ENCODE assay signal across 14 cellular contexts in the genomic region with DNA sequence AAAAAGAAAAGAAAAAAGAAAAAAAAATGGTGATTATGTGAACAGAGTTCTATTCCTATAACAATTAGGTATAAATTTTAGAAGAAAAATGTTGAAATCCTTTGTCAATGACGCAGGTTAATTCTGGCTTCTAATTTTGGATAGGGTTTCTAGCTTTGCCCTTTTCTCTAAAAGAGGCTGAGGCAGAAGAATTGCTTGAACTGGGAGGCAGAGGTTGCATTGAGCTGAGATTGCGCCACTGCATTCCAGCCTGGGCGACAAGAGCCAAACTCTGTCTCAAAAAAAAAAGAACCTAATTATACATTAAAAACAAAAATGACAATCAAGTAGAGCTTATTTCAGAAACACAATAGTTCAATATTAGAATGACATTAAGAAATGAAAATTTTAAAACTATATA. TPM values are rescaled to one million over a fixed set of nuclear protein-coding genes. Genes with fewer than 3 reads are reported as not detected.
A peak's percentile ranks its signal among the peaks of the same experiment; 100 is the strongest.
DNase-seq lines count a peak whose midpoint lies in the region; ATAC-seq and TF ChIP-seq lines count a peak whose summit lies in the region.
"Had no signal": no experiment of that assay in that cellular context is flagged by ENCODE, and none has a peak within 500 bp of the region (broad histone marks: within the 10 kb centered on the region; RNA-seq: fewer than 3 reads in every experiment).

No MANE protein-coding gene starts in this region.

- no peaks in the 10 kb centered on the region for H3K9me2 ChIP-seq in GM23248 (ENCODE audit: insufficient read depth)

- 0 out of 2 replicates have a peak overlapping the region, but pooled peaks have one; percentile 14 for H3K9ac ChIP-seq in GM23248
- H3K9ac ChIP-seq: BLaER1 treated with 17β-estradiol and CSF1 and Interleukin-3, amounts not matched to agents 10 nM and 100 nM had no signal

- in situ Hi-C loops in GM23248 (cut with MboI): no loop called here
- in situ Hi-C loops in gastrocnemius medialis (cut with MboI; ENCODE audit: low sequenced_read_pairs in 4 of 4): no loop called here

- ATAC-seq in GM21447 (IDR thresholded peaks at IDR 0.05; ENCODE audit: unreplicated experiment) (no peak), gastrocnemius medialis (no peak)

- WGBS in GM23248 (ENCODE audit: low coverage in 1 of 2, low lambda C conversion rate in 2 of 2, missing lambda C conversion rate in 2 of 2), 2 experiments: 23 to 30% methylated on average over 3 of the region's 3 CpGs
- WGBS in adrenal gland, 4 donors: 53 to 68% (median 59%) methylated on average over 3 of the region's 3 CpGs
- 36 to 49% methylated on average over 3 of the region's 3 CpGs for WGBS in tibial nerve, 2 donors

- H3K4me2 ChIP-seq in GM23248 (ENCODE audit: unreplicated experiment): peak overlapping the region; percentile 89
- H3K4me2 ChIP-seq: BLaER1 treated with 17β-estradiol and CSF1 and Interleukin-3, amounts not matched to agents 10 nM and 100 nM had no signal

- DNase-seq in GM23248 (peak; percentile 42), adrenal gland (peak in 6 of 7 donors; percentile 25 to 75 (median 52)), fibroblast of pulmonary artery (ENCODE audit: low read depth) (peak; percentile 40), tibial nerve (ENCODE audit: low spot score in 2 of 2) (no peak), gastrocnemius medialis (no peak), GM19240 (ENCODE audit: insufficient read length, low spot score) (no peak)
- DNase-seq: DMS 273 treated with DMSO at 0.1 percent for 48 hours, KBM-7, NCI-H1048, NCI-H146, NCI-H2227 treated with DMSO at 0.1 percent for 48 hours, NCI-H526 had no signal

- no peak for TF ChIP-seq POLR2A in adrenal gland (IDR thresholded peaks at IDR 0.05)
- TF ChIP-seq POLR2A in tibial nerve (IDR thresholded peaks at IDR 0.05): no peak
- no peak for TF ChIP-seq POLR2A in gastrocnemius medialis (IDR thresholded peaks at IDR 0.05)

- intact Hi-C loops in adrenal gland (cut with DNase I): no loop called here
- intact Hi-C loops in gastrocnemius medialis (cut with DNase I; ENCODE audit: low total_unique reads): loop anchor here (5.0 kb wide), 3 partner anchors 67 to 172 kb away; a partner anchor contains a TSS

- H4K20me1 ChIP-seq in GM23248 (ENCODE audit: insufficient read depth): no peaks in the 10 kb centered on the region

- H3F3A ChIP-seq in GM23248 (ENCODE audit: insufficient read depth): peaks cover 22% of the 10 kb centered on the region; the same call in 1 of the 2 replicates

- peaks cover 56% of the 10 kb centered on the region for H3K79me2 ChIP-seq in GM23248 (ENCODE audit: insufficient read depth)

- peaks cover 24% of the 10 kb centered on the region for H3K4me1 ChIP-seq in GM23248 (ENCODE audit: insufficient read depth)
- peaks cover 0 to 26% of the 10 kb centered on the region in 2 donors for H3K4me1 ChIP-seq in adrenal gland (replicated peaks in 1 of 2)
- peaks cover 0 to 44% (median 5%) of the 10 kb centered on the region in 4 donors for H3K4me1 ChIP-seq in tibial nerve
- peaks cover 14 to 17% of the 10 kb centered on the region in 2 donors for H3K4me1 ChIP-seq in gastrocnemius medialis

- H3K4me3 ChIP-seq in GM23248 (no peak overlapping the region), adrenal gland (no peak overlapping the region), fibroblast of pulmonary artery (replicated peaks; ENCODE audit: low read depth, low read length) (no peak overlapping the region), tibial nerve (no peak overlapping the region), gastrocnemius medialis (no peak overlapping the region)
- H3K4me3 ChIP-seq: BLaER1 treated with 17β-estradiol and CSF1 and Interleukin-3, amounts not matched to agents 10 nM and 100 nM had no signal

- peak in 1 of 2 donors; percentile 46 for TF ChIP-seq EP300 in tibial nerve (IDR thresholded peaks at IDR 0.05)

- TF ChIP-seq CTCF in adrenal gland (IDR thresholded peaks at IDR 0.05) (no peak), fibroblast of pulmonary artery (IDR thresholded peaks at IDR 0.05; ENCODE audit: low read length, missing control alignments) (no peak), tibial nerve (IDR thresholded peaks at IDR 0.05) (no peak), gastrocnemius medialis (IDR thresholded peaks at IDR 0.05 in 4 of 5, conservative IDR thresholded peaks at IDR 0.05 in 1 of 5) (no peak)

- H3K9me3 ChIP-seq in GM23248 (ENCODE audit: low read depth) (no peaks in the 10 kb centered on the region), adrenal gland (replicated peaks in 1 of 3) (no peaks in the 10 kb centered on the region), tibial nerve (no peaks in the 10 kb centered on the region), gastrocnemius medialis (no peaks in the 10 kb centered on the region)
- H3K9me3 ChIP-seq: BLaER1 treated with 17β-estradiol and CSF1 and Interleukin-3, amounts not matched to agents 10 nM and 100 nM had no signal

- H3K27ac ChIP-seq in GM23248: peak overlapping the region; percentile 5
- peak overlapping the region in 1 of 5 donors; percentile 94 for H3K27ac ChIP-seq in adrenal gland
- peak overlapping the region in 3 of 4 donors; percentile 23 to 98 (median 93) for H3K27ac ChIP-seq in tibial nerve
- no peak overlapping the region for H3K27ac ChIP-seq in gastrocnemius medialis
- H3K27ac ChIP-seq: BLaER1 treated with 17β-estradiol and CSF1 and Interleukin-3, amounts not matched to agents 10 nM and 100 nM had no signal

- no peaks in the 10 kb centered on the region for H3K27me3 ChIP-seq in GM23248 (replicated peaks; ENCODE audit: insufficient read depth)
- H3K27me3 ChIP-seq in adrenal gland: no peaks in the 10 kb centered on the region
- no peaks in the 10 kb centered on the region for H3K27me3 ChIP-seq in tibial nerve
- H3K27me3 ChIP-seq in gastrocnemius medialis: no peaks in the 10 kb centered on the region

- H3K36me3 ChIP-seq in GM23248 (ENCODE audit: low read depth): no peaks in the 10 kb centered on the region
- no peaks in the 10 kb centered on the region for H3K36me3 ChIP-seq in adrenal gland (replicated peaks in 1 of 2)
- no peaks in the 10 kb centered on the region for H3K36me3 ChIP-seq in tibial nerve
- H3K36me3 ChIP-seq in gastrocnemius medialis: no peaks in the 10 kb centered on the region
- H3K36me3 ChIP-seq: BLaER1 treated with 17β-estradiol and CSF1 and Interleukin-3, amounts not matched to agents 10 nM and 100 nM had no signal

- no peak overlapping the region for H2AFZ ChIP-seq in GM23248

RNA-seq across cellular contexts. Expression of a gene that starts 2.9 kb away (rescaled TPM):
- total RNA-seq in GM23248 (2014; rRNA removed; shearing (Covaris generic)): 28.5 and 61.8 TPM in 2 replicates
- polyA plus RNA-seq in GM23248 (2016; fragmentation: Nextera tagmentation; extraction: Ambion mirVana): 42.3 and 43.7 TPM in 2 replicates
- 100 to 1,000 TPM in 1 of 8 donors, 10 to 100 TPM in 7; 36.1 to 169 (median 69.5) TPM for total RNA-seq in adrenal gland
- 10 to 100 TPM; 29.4 to 61.6 (median 29.7) TPM for polyA plus RNA-seq in adrenal gland
- 100 to 1,000 TPM in 3 of 4 donors, 10 to 100 TPM in 1; 96.3 to 142 (median 105) TPM for total RNA-seq in tibial nerve
- 10 to 100 TPM in 2 of 4 donors, 1 to 10 TPM in 2; 3.4 to 36.8 (median 9.2) TPM for total RNA-seq in gastrocnemius medialis

Comparison
In these comparisons a context has a peak if more than half of its experiments do, and no peak if none do; other contexts are left out.
1. DNase-seq: peak in GM23248 (single experiment), adrenal gland (6 of 7) and fibroblast of pulmonary artery (single experiment); none in tibial nerve (0 of 2), gastrocnemius medialis (0 of 2) and GM19240 (single experiment).
2. H3K27ac ChIP-seq: peak in GM23248 (single experiment) and tibial nerve (3 of 4); none in gastrocnemius medialis (0 of 4).